ENCODE assay signal across 1 cellular context in the genomic region with DNA sequence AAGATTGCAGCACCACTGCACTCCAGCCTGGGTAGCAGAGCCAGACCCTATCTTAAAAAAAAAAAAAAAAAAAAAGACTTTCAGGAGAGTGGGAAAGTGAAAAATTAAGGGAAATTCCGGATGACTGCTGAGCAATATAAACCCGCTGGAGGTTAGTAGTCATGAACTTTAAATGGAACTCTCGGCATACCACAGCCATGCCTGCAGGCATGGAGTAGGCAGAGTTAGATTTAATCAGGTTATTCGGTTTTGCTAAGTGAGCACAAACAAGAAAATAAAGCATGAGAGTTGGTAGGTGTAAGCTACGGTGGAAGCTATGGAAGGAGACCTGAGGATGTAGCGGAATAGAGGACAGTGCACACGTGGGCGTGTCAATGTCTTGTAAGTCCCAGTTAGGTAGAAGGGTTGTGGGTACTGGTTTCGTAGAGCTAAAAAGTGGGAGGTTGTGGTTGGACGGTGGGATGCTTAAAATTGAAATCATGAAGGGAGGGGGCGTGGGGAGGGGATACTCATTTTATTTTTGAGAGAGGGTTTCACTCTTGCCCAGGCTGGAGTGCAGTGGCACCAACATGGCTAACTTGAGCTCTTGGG.
TF ChIP-seq lines count a peak whose summit lies in the region.

No MANE protein-coding gene starts in this region.

TF ChIP-seq in SK-N-SH treated with all-trans-retinoic acid at 6 μM for 48 hours, 23 proteins besides CTCF, POLR2A, EP300 and RAD21 (continued from another document):
- no peak for TF ChIP-seq PATZ1 (CRISPR knock-in tag; IDR thresholded peaks at IDR 0.05; ENCODE audit: borderline replicate concordance)
- TF ChIP-seq ZNF8 (CRISPR knock-in tag; IDR thresholded peaks at IDR 0.05), result no peak
- TF ChIP-seq CSRNP3 (CRISPR knock-in tag; IDR thresholded peaks at IDR 0.05), result no peak
- no peak for TF ChIP-seq SNAI2 (CRISPR knock-in tag; IDR thresholded peaks at IDR 0.05)
- TF ChIP-seq PPARA (CRISPR knock-in tag; IDR thresholded peaks at IDR 0.05; ENCODE audit: borderline replicate concordance), result no peak
- no peak for TF ChIP-seq TCF4 (CRISPR knock-in tag; IDR thresholded peaks at IDR 0.05; ENCODE audit: borderline replicate concordance)
- no peak for TF ChIP-seq ZFP30 (CRISPR knock-in tag; IDR thresholded peaks at IDR 0.05)
- no peak for TF ChIP-seq ZC3H10 (CRISPR knock-in tag; IDR thresholded peaks at IDR 0.05)
- TF ChIP-seq RARB (CRISPR knock-in tag; IDR thresholded peaks at IDR 0.05), result no peak
- TF ChIP-seq ESRRG (CRISPR knock-in tag; IDR thresholded peaks at IDR 0.05), result no peak
- no peak for TF ChIP-seq ZNF70 (CRISPR knock-in tag; IDR thresholded peaks at IDR 0.05)
- no peak for TF ChIP-seq GLIS3 (CRISPR knock-in tag; IDR thresholded peaks at IDR 0.05)
